ENCODE assay signal across 18 cellular contexts in genomic region chr7:1070544-1071342, GRCh38. TPM values are rescaled to one million over a fixed set of nuclear protein-coding genes. Genes with fewer than 3 reads are reported as not detected.
"Had no signal": no experiment of that assay in that cellular context is flagged by ENCODE, and none has a peak within 500 bp of the region (broad histone marks: within the 10 kb centered on the region; RNA-seq: fewer than 3 reads in every experiment).

No MANE protein-coding gene starts in this region.

- H3K4me3 ChIP-seq: ascending aorta, breast epithelium, heart right ventricle, transverse colon had no signal

- H3K4me1 ChIP-seq: breast epithelium had no signal

- H3K27me3 ChIP-seq: ascending aorta, breast epithelium, heart right ventricle, transverse colon had no signal

- H3K4me3 Mint-ChIP-seq: activated naive CD4-positive, alpha-beta T cell treated with anti-CD3 and anti-CD28 coated beads for 36 hours; activated naive CD8-positive, alpha-beta T cell treated with anti-CD3 and anti-CD28 coated beads, Interleukin-2, amount 50 U/mL, for 24 hours; effector memory CD8-positive, alpha-beta T cell; naive thymus-derived CD8-positive, alpha-beta T cell had no signal

- H3K27ac Mint-ChIP-seq: activated naive CD4-positive, alpha-beta T cell treated with anti-CD3 and anti-CD28 coated beads for 36 hours; activated naive CD8-positive, alpha-beta T cell treated with anti-CD3 and anti-CD28 coated beads, Interleukin-2, amount 50 U/mL, for 24 hours; activated T-helper 2 cell treated with anti-CD3 and anti-CD28 coated beads, Interferon-gamma antibody, Interleukin-2, Interleukin-4, amounts not matched to agents 10 μg/mL and 5 μg/mL and 100 μg/mL, durations not matched to agents 14 hours and 24 hours and 36 hours; effector memory CD8-positive, alpha-beta T cell had no signal

- H3K36me3 Mint-ChIP-seq: naive thymus-derived CD8-positive, alpha-beta T cell had no signal

- H3K27me3 Mint-ChIP-seq: activated naive CD8-positive, alpha-beta T cell treated with anti-CD3 and anti-CD28 coated beads, Interleukin-2, amount 50 U/mL, for 24 hours; effector memory CD8-positive, alpha-beta T cell; naive thymus-derived CD8-positive, alpha-beta T cell had no signal

- H3K36me3 ChIP-seq: ascending aorta, breast epithelium, heart right ventricle, transverse colon had no signal

- H3K27ac ChIP-seq: ascending aorta, breast epithelium, heart right ventricle, transverse colon had no signal

- H3K9me3 ChIP-seq: ascending aorta, breast epithelium, heart right ventricle, transverse colon had no signal

- DNase-seq: activated naive CD4-positive, alpha-beta T cell treated with anti-CD3 and anti-CD28 coated beads for 36 hours; activated naive CD8-positive, alpha-beta T cell treated with anti-CD3 and anti-CD28 coated beads, Interleukin-2, amount 50 U/mL, for 24 hours; dermis blood vessel endothelial cell; effector memory CD8-positive, alpha-beta T cell; foreskin melanocyte; heart right ventricle; islet precursor cell; naive thymus-derived CD8-positive, alpha-beta T cell; occipital lobe; stimulated activated CD4-positive, alpha-beta T cell treated with anti-CD3 and anti-CD28 coated beads, Interleukin-2, amount 100 ng/mL, for 48 hours; stimulated activated naive CD4-positive, alpha-beta T cell treated with Interleukin-2 at 50 U/mL for 16 hours; T-helper 9 cell; transverse colon had no signal

- ATAC-seq: activated CD4-positive, CD25-positive, alpha-beta regulatory T cell treated with anti-CD3 and anti-CD28 coated beads, Interleukin-2, amount 50 U/mL, for 24 hours; activated naive CD8-positive, alpha-beta T cell treated with anti-CD3 and anti-CD28 coated beads, Interleukin-2, amount 50 U/mL, for 24 hours; effector memory CD8-positive, alpha-beta T cell; heart right ventricle; left lobe of liver; naive thymus-derived CD8-positive, alpha-beta T cell had no signal

- H3K4me1 Mint-ChIP-seq: activated naive CD8-positive, alpha-beta T cell treated with anti-CD3 and anti-CD28 coated beads, Interleukin-2, amount 50 U/mL, for 24 hours had no signal

- H3K9me3 Mint-ChIP-seq: activated naive CD4-positive, alpha-beta T cell treated with anti-CD3 and anti-CD28 coated beads for 36 hours; activated naive CD8-positive, alpha-beta T cell treated with anti-CD3 and anti-CD28 coated beads, Interleukin-2, amount 50 U/mL, for 24 hours; effector memory CD8-positive, alpha-beta T cell; naive thymus-derived CD8-positive, alpha-beta T cell had no signal

RNA-seq across cellular contexts. Expression of gene GPER1, which starts 17.2 kb away (rescaled TPM):
- total RNA-seq: activated naive CD4-positive, alpha-beta T cell treated with anti-CD3 and anti-CD28 coated beads for 36 hours had no signal
